Comparison of ENCODE assay signal across 28 cellular contexts in genomic region chr3:59280113-59280512, GRCh38.
"Had no signal": no experiment of that assay in that cellular context is flagged by ENCODE, and none has a peak within 500 bp of the region (broad histone marks: within the 10 kb centered on the region; RNA-seq: fewer than 3 reads in every experiment).

No MANE protein-coding gene starts in this region.

- H3K4me3 Mint-ChIP-seq: naive thymus-derived CD8-positive, alpha-beta T cell; natural killer cell treated with Interleukin-12 subunit alpha and Interleukin-12 subunit beta and Interleukin-15 and Interleukin-18, amount 100 ng/mL, for 72 hours; nephron progenitor cell; neural crest cell; stimulated activated effector memory CD8-positive, alpha-beta T cell treated with anti-CD3 and anti-CD28 coated beads, Interleukin-12 subunit alpha, Interleukin-12 subunit beta, amount 100 ng/mL, for 72 hours; stimulated activated naive B cell treated with anti-CD40 and anti-IgM and Interleukin-4, amounts not matched to agents 10 μg/mL and 1 μg/mL and 100 μg/mL, for 72 hours; stimulated activated naive CD8-positive, alpha-beta T cell treated with anti-CD3 and anti-CD28 coated beads, Interleukin-15, Interleukin-2, amounts not matched to agents 100 ng/mL and 50 ng/mL, for 24 hours had no signal

- ATAC-seq: naive thymus-derived CD8-positive, alpha-beta T cell; natural killer cell treated with Interleukin-12 subunit alpha and Interleukin-12 subunit beta and Interleukin-15 and Interleukin-18, amount 100 ng/mL, for 72 hours; pancreas; right cardiac atrium; right lobe of liver; stimulated activated effector memory CD8-positive, alpha-beta T cell treated with anti-CD3 and anti-CD28 coated beads, Interleukin-12 subunit alpha, Interleukin-12 subunit beta, amount 100 ng/mL, for 72 hours; stimulated activated naive B cell treated with anti-CD40 and anti-IgM and Interleukin-4, amounts not matched to agents 10 μg/mL and 1 μg/mL and 100 μg/mL, for 72 hours had no signal

- H3K9me3 ChIP-seq: neutrophil, pancreas, prostate gland, right lobe of liver, stomach, thoracic aorta, thyroid gland, tibial nerve, upper lobe of left lung, uterus had no signal

- H3K27me3 Mint-ChIP-seq: stimulated activated naive B cell treated with anti-CD40 and anti-IgM and Interleukin-4, amounts not matched to agents 10 μg/mL and 1 μg/mL and 100 μg/mL, for 72 hours had no signal

- H3K27me3 ChIP-seq: neutrophil, pancreas, right lobe of liver, sigmoid colon, stomach, thyroid gland, tibial nerve, upper lobe of left lung, uterus had no signal

- H3K27ac Mint-ChIP-seq: naive thymus-derived CD8-positive, alpha-beta T cell; natural killer cell treated with Interleukin-12 subunit alpha and Interleukin-12 subunit beta and Interleukin-15 and Interleukin-18, amount 100 ng/mL, for 72 hours; nephron progenitor cell; stimulated activated effector memory CD8-positive, alpha-beta T cell treated with anti-CD3 and anti-CD28 coated beads, Interleukin-12 subunit alpha, Interleukin-12 subunit beta, amount 100 ng/mL, for 72 hours; stimulated activated naive B cell treated with anti-CD40 and anti-IgM and Interleukin-4, amounts not matched to agents 10 μg/mL and 1 μg/mL and 100 μg/mL, for 72 hours; stimulated activated naive CD8-positive, alpha-beta T cell treated with anti-CD3 and anti-CD28 coated beads, Interleukin-15, Interleukin-2, amounts not matched to agents 100 ng/mL and 50 ng/mL, for 24 hours had no signal

- H3K27ac ChIP-seq: neutrophil, pancreas, prostate gland, right lobe of liver, sigmoid colon, stomach, thoracic aorta, tibial nerve, upper lobe of left lung, uterus had no signal

- H3K36me3 ChIP-seq: neutrophil, pancreas, prostate gland, right lobe of liver, sigmoid colon, stomach, thoracic aorta, thyroid gland, tibial nerve, upper lobe of left lung, uterus had no signal

- H3K4me3 ChIP-seq: pancreas, prostate gland, right lobe of liver, sigmoid colon, stomach, thoracic aorta, thyroid gland, tibial nerve, upper lobe of left lung, uterus had no signal

- H3K36me3 Mint-ChIP-seq: naive thymus-derived CD8-positive, alpha-beta T cell; natural killer cell treated with Interleukin-12 subunit alpha and Interleukin-12 subunit beta and Interleukin-15 and Interleukin-18, amount 100 ng/mL, for 72 hours; stimulated activated effector memory CD8-positive, alpha-beta T cell treated with anti-CD3 and anti-CD28 coated beads, Interleukin-12 subunit alpha, Interleukin-12 subunit beta, amount 100 ng/mL, for 72 hours; stimulated activated naive B cell treated with anti-CD40 and anti-IgM and Interleukin-4, amounts not matched to agents 10 μg/mL and 1 μg/mL and 100 μg/mL, for 72 hours had no signal

- H3K4me1 Mint-ChIP-seq: neural crest cell; stimulated activated effector memory CD8-positive, alpha-beta T cell treated with anti-CD3 and anti-CD28 coated beads, Interleukin-12 subunit alpha, Interleukin-12 subunit beta, amount 100 ng/mL, for 72 hours; stimulated activated naive B cell treated with anti-CD40 and anti-IgM and Interleukin-4, amounts not matched to agents 10 μg/mL and 1 μg/mL and 100 μg/mL, for 72 hours had no signal

- H3K9me3 Mint-ChIP-seq: naive thymus-derived CD8-positive, alpha-beta T cell; natural killer cell treated with Interleukin-12 subunit alpha and Interleukin-12 subunit beta and Interleukin-15 and Interleukin-18, amount 100 ng/mL, for 72 hours; nephron progenitor cell; stimulated activated effector memory CD8-positive, alpha-beta T cell treated with anti-CD3 and anti-CD28 coated beads, Interleukin-12 subunit alpha, Interleukin-12 subunit beta, amount 100 ng/mL, for 72 hours; stimulated activated naive B cell treated with anti-CD40 and anti-IgM and Interleukin-4, amounts not matched to agents 10 μg/mL and 1 μg/mL and 100 μg/mL, for 72 hours; stimulated activated naive CD8-positive, alpha-beta T cell treated with anti-CD3 and anti-CD28 coated beads, Interleukin-15, Interleukin-2, amounts not matched to agents 100 ng/mL and 50 ng/mL, for 24 hours had no signal

- DNase-seq: naive thymus-derived CD8-positive, alpha-beta T cell; nephron progenitor cell; nucleus accumbens; pancreas; retina; right cardiac atrium; right lobe of liver; sigmoid colon; small intestine; stimulated activated CD4-positive, alpha-beta T cell treated with anti-CD3 and anti-CD28 coated beads, Interleukin-15, amount 100 ng/mL, for 24 hours; stimulated activated CD4-positive, alpha-beta T cell treated with anti-CD3 and anti-CD28 coated beads, Interleukin-2, amount 100 ng/mL, for 24 hours; stimulated activated CD4-positive, alpha-beta T cell treated with anti-CD3 and anti-CD28 coated beads, Interleukin-2, amount 100 ng/mL, for 48 hours; stimulated activated CD4-positive, alpha-beta T cell treated with anti-CD3 and anti-CD28 coated beads, Interleukin-4, amount 100 ng/mL, for 24 hours; stimulated activated naive B cell treated with anti-CD40 and anti-IgM and Interleukin-4, amounts not matched to agents 10 μg/mL and 1 μg/mL and 100 μg/mL, for 72 hours; stimulated activated naive CD4-positive, alpha-beta T cell treated with Interleukin-2 at 50 U/mL for 16 hours; stomach; thyroid gland; trophoblast cell; upper lobe of left lung; uterus had no signal

- H3K4me1 ChIP-seq: prostate gland, right lobe of liver, sigmoid colon, stomach, thyroid gland, tibial nerve, upper lobe of left lung, uterus had no signal
